8 cellular contexts compared by ENCODE assay signal in genomic region chr7:923108-924041, GRCh38. TPM values are rescaled to one million over a fixed set of nuclear protein-coding genes. Genes with fewer than 3 reads are reported as not detected.
A peak's percentile ranks its signal among the peaks of the same experiment; 100 is the strongest.
DNase-seq lines count a peak whose midpoint lies in the region; ATAC-seq and FAIRE-seq lines count a peak whose summit lies in the region.

No MANE protein-coding gene starts in this region.

- peaks cover 16% of the 10 kb centered on the region for H3K36me3 Mint-ChIP-seq in activated T-helper 2 cell treated with anti-CD3 and anti-CD28 coated beads, Interferon-gamma antibody, Interleukin-2, Interleukin-4, amounts not matched to agents 10 μg/mL and 5 μg/mL and 100 μg/mL, durations not matched to agents 14 hours and 24 hours and 36 hours (ENCODE audit: low read depth)

- no peaks in the 10 kb centered on the region for H3K9me3 Mint-ChIP-seq in activated T-helper 2 cell treated with anti-CD3 and anti-CD28 coated beads, Interferon-gamma antibody, Interleukin-2, Interleukin-4, amounts not matched to agents 10 μg/mL and 5 μg/mL and 100 μg/mL, durations not matched to agents 14 hours and 24 hours and 36 hours

- FAIRE-seq in RCC 7860 (lab: Jason Lieb, UNC), result no peak

- H3K27ac Mint-ChIP-seq in activated T-helper 2 cell treated with anti-CD3 and anti-CD28 coated beads, Interferon-gamma antibody, Interleukin-2, Interleukin-4, amounts not matched to agents 10 μg/mL and 5 μg/mL and 100 μg/mL, durations not matched to agents 14 hours and 24 hours and 36 hours, result peak overlapping the region; percentile 94

- DNase-seq in NCI-H2227 (lab: John Stamatoyannopoulos, UW; ENCODE audit: unreplicated experiment), result peak; percentile 6
- no peak for DNase-seq in NCI-H2227 treated with DMSO at 0.1 percent for 48 hours (lab: John Stamatoyannopoulos, UW)
- peak; percentile 28 for DNase-seq in RCC 7860 (ENCODE audit: low spot score)
- DNase-seq in activated T-helper 2 cell treated with anti-CD3 and anti-CD28 coated beads, Interferon-gamma antibody, Interleukin-2, Interleukin-4, amounts not matched to agents 10 μg/mL and 5 μg/mL and 100 μg/mL, durations not matched to agents 14 hours and 24 hours and 36 hours (ENCODE audit: low spot score), result peak; percentile 92
- peak; percentile 71 for DNase-seq in hepatic stellate cell (ENCODE audit: low spot score)
- peak; percentile 95 for DNase-seq in stimulated activated CD4-positive, alpha-beta T cell treated with anti-CD3 and anti-CD28 coated beads, Interleukin-1b, Interleukin-23, amount 100 ng/mL, for 48 hours
- no peak for DNase-seq in HCEC 1CT

- H3K4me1 Mint-ChIP-seq in activated T-helper 2 cell treated with anti-CD3 and anti-CD28 coated beads, Interferon-gamma antibody, Interleukin-2, Interleukin-4, amounts not matched to agents 10 μg/mL and 5 μg/mL and 100 μg/mL, durations not matched to agents 14 hours and 24 hours and 36 hours (ENCODE audit: low read depth), result peaks cover 23% of the 10 kb centered on the region

- no peaks in the 10 kb centered on the region for H3K27me3 Mint-ChIP-seq in activated T-helper 2 cell treated with anti-CD3 and anti-CD28 coated beads, Interferon-gamma antibody, Interleukin-2, Interleukin-4, amounts not matched to agents 10 μg/mL and 5 μg/mL and 100 μg/mL, durations not matched to agents 14 hours and 24 hours and 36 hours (ENCODE audit: low read depth)

- peak overlapping the region; percentile 79 for H3K4me3 Mint-ChIP-seq in activated T-helper 2 cell treated with anti-CD3 and anti-CD28 coated beads, Interferon-gamma antibody, Interleukin-2, Interleukin-4, amounts not matched to agents 10 μg/mL and 5 μg/mL and 100 μg/mL, durations not matched to agents 14 hours and 24 hours and 36 hours (ENCODE audit: low read depth)

- intact Hi-C loops in activated T-helper 2 cell treated with anti-CD3 and anti-CD28 coated beads, Interferon-gamma antibody, Interleukin-2, Interleukin-4, amounts not matched to agents 10 μg/mL and 5 μg/mL and 100 μg/mL, durations not matched to agents 14 hours and 24 hours and 36 hours (cut with micrococcal nuclease), result loop anchor here (1.0 to 5.0 kb wide), 3 partner anchors 18 to 321 kb away; no protein-coding TSS in a partner anchor

- peak; percentile 72 for ATAC-seq in HG03045 (IDR thresholded peaks at IDR 0.05; ENCODE audit: unreplicated experiment)

RNA-seq across cellular contexts. Expression of gene ADAP1, which starts 31.1 kb away (rescaled TPM):
- 62.8 and 65.2 TPM in 2 replicates for total RNA-seq in activated T-helper 2 cell treated with anti-CD3 and anti-CD28 coated beads, Interferon-gamma antibody, Interleukin-2, Interleukin-4, amounts not matched to agents 10 μg/mL and 5 μg/mL and 100 μg/mL, durations not matched to agents 14 hours and 24 hours and 36 hours

RNA-seq across cellular contexts. Expression of gene GET4, which starts 47.0 kb away (rescaled TPM):
- total RNA-seq in activated T-helper 2 cell treated with anti-CD3 and anti-CD28 coated beads, Interferon-gamma antibody, Interleukin-2, Interleukin-4, amounts not matched to agents 10 μg/mL and 5 μg/mL and 100 μg/mL, durations not matched to agents 14 hours and 24 hours and 36 hours, result 32.2 and 35.9 TPM in 2 replicates

RNA-seq across cellular contexts. Expression of gene COX19, which starts 52.0 kb away (rescaled TPM):
- total RNA-seq in activated T-helper 2 cell treated with anti-CD3 and anti-CD28 coated beads, Interferon-gamma antibody, Interleukin-2, Interleukin-4, amounts not matched to agents 10 μg/mL and 5 μg/mL and 100 μg/mL, durations not matched to agents 14 hours and 24 hours and 36 hours, result 15.0 and 17.2 TPM in 2 replicates

RNA-seq across cellular contexts. Expression of gene CYP2W1, which starts 59.6 kb away (rescaled TPM):
- total RNA-seq in activated T-helper 2 cell treated with anti-CD3 and anti-CD28 coated beads, Interferon-gamma antibody, Interleukin-2, Interleukin-4, amounts not matched to agents 10 μg/mL and 5 μg/mL and 100 μg/mL, durations not matched to agents 14 hours and 24 hours and 36 hours, result not detected in 2 replicates

Comparison
In these comparisons a context has a peak if more than half of its experiments do, and no peak if none do; other contexts are left out.
1. DNase-seq: peak in NCI-H2227 (single experiment), RCC 7860 (single experiment), activated T-helper 2 cell treated with anti-CD3 and anti-CD28 coated beads, Interferon-gamma antibody, Interleukin-2, Interleukin-4, amounts not matched to agents 10 μg/mL and 5 μg/mL and 100 μg/mL, durations not matched to agents 14 hours and 24 hours and 36 hours (single experiment), hepatic stellate cell (single experiment) and stimulated activated CD4-positive, alpha-beta T cell treated with anti-CD3 and anti-CD28 coated beads, Interleukin-1b, Interleukin-23, amount 100 ng/mL, for 48 hours (single experiment); none in NCI-H2227 treated with DMSO at 0.1 percent for 48 hours (single experiment) and HCEC 1CT (single experiment).